In the genomic region with DNA sequence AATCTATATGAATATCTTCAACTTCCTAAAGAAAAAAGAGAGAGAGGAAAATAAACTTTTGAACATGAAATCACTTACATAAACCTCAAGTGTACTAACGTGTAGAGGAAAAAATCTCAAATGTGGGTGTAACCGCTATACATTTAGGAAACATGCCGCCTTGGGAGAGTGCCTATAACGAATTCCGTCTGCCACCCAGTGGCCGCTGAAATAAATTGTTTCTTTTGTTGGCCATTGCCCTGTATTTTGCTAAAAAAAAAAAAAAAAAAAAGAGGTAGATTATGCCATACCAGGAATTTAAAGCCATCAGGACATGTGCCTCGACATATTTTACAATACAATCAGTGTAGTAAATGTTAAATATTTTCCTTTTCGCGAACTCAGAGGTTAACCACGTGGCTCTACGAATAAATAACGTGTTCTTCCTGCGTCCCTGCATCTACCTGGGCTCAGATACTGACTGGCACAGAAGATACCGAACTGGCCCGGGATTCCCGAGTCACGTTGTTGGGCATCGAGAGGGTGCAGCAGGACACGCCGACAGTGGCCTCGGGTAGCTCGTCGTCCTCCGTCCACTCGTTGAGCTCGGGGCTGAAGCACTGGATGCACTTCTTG, we compare ENCODE assay signal across 8 cellular contexts. TPM values are rescaled to one million over a fixed set of nuclear protein-coding genes. Genes with fewer than 3 reads are reported as not detected.
DNase-seq lines count a peak whose midpoint lies in the region; ATAC-seq and TF ChIP-seq lines count a peak whose summit lies in the region.

No MANE protein-coding gene starts in this region.

- H3K4me1 Mint-ChIP-seq in activated CD8-positive, alpha-beta T cell treated with anti-CD3 and anti-CD28 coated beads for 36 hours (ENCODE audit: low read depth): peaks cover 36% of the 10 kb centered on the region

- no peaks in the 10 kb centered on the region for H3K27me3 Mint-ChIP-seq in activated CD8-positive, alpha-beta T cell treated with anti-CD3 and anti-CD28 coated beads for 36 hours

- no TSS peak for BruUV-seq in A673 (replicated peaks; lab: Mats Ljungman, UMichigan)

- H3K9me3 ChIP-seq in A673 (ENCODE audit: low read depth, low read length, poor library complexity, severe bottlenecking): no peaks in the 10 kb centered on the region
- no peaks in the 10 kb centered on the region for H3K9me3 ChIP-seq in endocrine pancreas (ENCODE audit: control insufficient read depth, low read length)

- peak overlapping the region; percentile 62 for H3K9ac ChIP-seq in endocrine pancreas (ENCODE audit: control insufficient read depth, insufficient read depth, low read length)

- peak overlapping the region; percentile 48 for H3K4me3 ChIP-seq in A673 (ENCODE audit: low read depth, low read length, poor library complexity, severe bottlenecking)
- H3K4me3 ChIP-seq in endocrine pancreas (ENCODE audit: control insufficient read depth, insufficient read depth, low read length): peak overlapping the region; percentile 74

- H3K36me3 ChIP-seq in A673 (ENCODE audit: insufficient read depth, low read length, poor library complexity, severe bottlenecking) (no peaks in the 10 kb centered on the region), endocrine pancreas (ENCODE audit: control insufficient read depth, insufficient read depth, low read length) (no peaks in the 10 kb centered on the region)

- peak; percentile 70 for TF ChIP-seq CTCF in A673 (conservative IDR thresholded peaks at IDR 0.05; ENCODE audit: low read depth, low read length)
- TF ChIP-seq CTCF in activated CD8-positive, alpha-beta T cell treated with anti-CD3 and anti-CD28 coated beads for 36 hours (IDR thresholded peaks at IDR 0.05): peak; percentile 70

- DNase-seq in A673 (ENCODE audit: low spot score) (peak; percentile 88), NCI-H774 (lab: John Stamatoyannopoulos, UW) (peak; percentile 76), midbrain (lab: John Stamatoyannopoulos, UW) (peak; percentile 76)
- peak; percentile 82 for DNase-seq in activated CD8-positive, alpha-beta T cell treated with anti-CD3 and anti-CD28 coated beads for 36 hours
- DNase-seq in stimulated activated CD8-positive, alpha-beta memory T cell treated with anti-CD3 and anti-CD28 coated beads, Interleukin-15, amount 100 ng/mL, for 48 hours (ENCODE audit: low read depth in 2 of 2): peak; percentile 43 to 52

- no peak overlapping the region for H3K27ac ChIP-seq in A673 (ENCODE audit: low read depth, low read length, poor library complexity, severe bottlenecking)

- intact Hi-C loops in A673 (cut with micrococcal nuclease; ENCODE audit: unreplicated experiment): loop anchor here (1.0 to 2.0 kb wide), 3 partner anchors 103 to 158 kb away; partner anchors contain the start of gene GCLC
- intact Hi-C loops in activated CD8-positive, alpha-beta T cell treated with anti-CD3 and anti-CD28 coated beads for 36 hours (cut with micrococcal nuclease): loop anchor here (1.0 to 10.0 kb wide), 4 partner anchors 76 to 476 kb away; partner anchors contain the start of gene GCLC

- CTCF ChIA-PET in A673 (lab: Charles Lee): interaction anchor here (1.6 kb wide), 1 partner anchor 158 kb away, joined by 9 read pairs; no protein-coding TSS in a partner anchor
- CTCF ChIA-PET in activated CD8-positive, alpha-beta T cell treated with anti-CD3 and anti-CD28 coated beads for 36 hours (lab: Charles Lee): interaction anchor here (0.7 to 4.0 kb wide), 28 partner anchors 10 to 571 kb away, joined by 3 to 56 read pairs (median 4); partner anchors contain the start of gene GCLC

- H3K27me3 ChIP-seq in A673 (replicated peaks; ENCODE audit: insufficient read depth, low read depth, low read length, poor library complexity): peaks cover 21% of the 10 kb centered on the region
- no peaks in the 10 kb centered on the region for H3K27me3 ChIP-seq in endocrine pancreas (ENCODE audit: control insufficient read depth, insufficient read depth, low read length)

- ATAC-seq in GM18861 (IDR thresholded peaks at IDR 0.05; ENCODE audit: unreplicated experiment) (peak; percentile 4), HG03520 (IDR thresholded peaks at IDR 0.05; ENCODE audit: unreplicated experiment) (peak; percentile 26)
- ATAC-seq in activated CD8-positive, alpha-beta T cell treated with anti-CD3 and anti-CD28 coated beads for 36 hours: peak; percentile 35

- H3K9me3 Mint-ChIP-seq in activated CD8-positive, alpha-beta T cell treated with anti-CD3 and anti-CD28 coated beads for 36 hours: no peaks in the 10 kb centered on the region

- POLR2A ChIA-PET in A673 (lab: Charles Lee; ENCODE audit: low non-redundant PET): no interaction called here
- POLR2A ChIA-PET in activated CD8-positive, alpha-beta T cell treated with anti-CD3 and anti-CD28 coated beads for 36 hours (lab: Charles Lee): interaction anchor here (0.6 to 1.9 kb wide), 9 partner anchors 10 to 292 kb away, joined by 3 to 12 read pairs (median 4); partner anchors contain the start of gene GCLC

- H3K4me3 Mint-ChIP-seq in activated CD8-positive, alpha-beta T cell treated with anti-CD3 and anti-CD28 coated beads for 36 hours: peak overlapping the region; percentile 83

- peak overlapping the region; percentile 88 for H3K27ac Mint-ChIP-seq in activated CD8-positive, alpha-beta T cell treated with anti-CD3 and anti-CD28 coated beads for 36 hours

- no peaks in the 10 kb centered on the region for H3K4me1 ChIP-seq in A673 (ENCODE audit: insufficient read depth, low read length, poor library complexity, severe bottlenecking)
- H3K4me1 ChIP-seq in endocrine pancreas (ENCODE audit: control insufficient read depth, insufficient read depth, low read length): no peaks in the 10 kb centered on the region

- H3K36me3 Mint-ChIP-seq in activated CD8-positive, alpha-beta T cell treated with anti-CD3 and anti-CD28 coated beads for 36 hours (ENCODE audit: low read depth): peaks cover 5% of the 10 kb centered on the region

RNA-seq across cellular contexts. Expression of gene KLHL31, which starts 14.3 kb away (rescaled TPM):
- 0.11 TPM in 2 replicates for total RNA-seq in A673 (2021)
- total RNA-seq in activated CD8-positive, alpha-beta T cell treated with anti-CD3 and anti-CD28 coated beads for 36 hours: under 1 TPM; 0.16 to 0.22 TPM
